In the genomic region with DNA sequence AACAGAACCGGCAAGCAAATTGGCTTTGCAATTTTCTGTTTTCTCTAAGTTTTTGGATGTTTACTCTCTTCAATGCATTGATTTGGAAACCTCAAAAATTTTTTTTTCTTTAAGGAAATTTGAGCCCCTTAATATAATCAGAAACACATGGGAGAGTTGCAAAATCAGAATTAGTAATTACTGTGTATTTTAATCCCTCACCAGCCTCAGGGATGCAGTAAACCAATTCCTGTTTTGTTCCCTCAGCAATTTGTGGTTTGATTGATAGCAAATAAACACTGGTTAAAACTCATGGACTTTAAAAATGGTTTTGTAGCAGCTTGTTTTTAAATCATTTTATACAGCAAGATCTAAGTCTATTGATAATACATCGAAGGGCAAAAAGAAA, we compare ENCODE assay signal across 17 cellular contexts.
DNase-seq lines count a peak whose midpoint lies in the region; ATAC-seq, FAIRE-seq and TF ChIP-seq lines count a peak whose summit lies in the region.
"Had no signal": no experiment of that assay in that cellular context is flagged by ENCODE, and none has a peak within 500 bp of the region (broad histone marks: within the 10 kb centered on the region; RNA-seq: fewer than 3 reads in every experiment).

No MANE protein-coding gene starts in this region.

- H3K27ac Mint-ChIP-seq in HFFc6: no peak overlapping the region

- H2BK12ac ChIP-seq in trophoblast cell (ENCODE audit: low read length): no peak overlapping the region

- H3K9me3 Mint-ChIP-seq in HFFc6: no peaks in the 10 kb centered on the region

- FAIRE-seq in endothelial cell of umbilical vein (lab: Jason Lieb, UNC): no peak
- FAIRE-seq: A549 had no signal

- no peak overlapping the region for H2AFZ ChIP-seq in endothelial cell of umbilical vein (ENCODE audit: low read depth, low read length)
- no peak overlapping the region for H2AFZ ChIP-seq in trophoblast cell (ENCODE audit: insufficient read depth, low read length, poor library complexity)

- H3K36me3 ChIP-seq in endothelial cell of umbilical vein (ENCODE audit: control insufficient read depth in 2 of 2, extremely low read depth in 1 of 2, insufficient read depth in 2 of 2, low read length in 2 of 2) (peaks cover 0 to 5% of the 10 kb centered on the region in 2 experiments), trophoblast cell (ENCODE audit: control insufficient read depth in 1 of 2, insufficient read depth in 2 of 2, low read length in 2 of 2) (peaks cover 21 to 22% of the 10 kb centered on the region in 2 experiments), H7 (replicated peaks; ENCODE audit: control insufficient read depth, insufficient read depth, low read length) (peaks cover 3% of the 10 kb centered on the region)

- no peak overlapping the region for H3K27ac ChIP-seq in endothelial cell of umbilical vein (ENCODE audit: insufficient read depth, low read depth, low read length)
- H3K27ac ChIP-seq in foreskin keratinocyte: peak overlapping the region; percentile 18
- no peak overlapping the region for H3K27ac ChIP-seq in trophoblast cell (ENCODE audit: low read depth, low read length)
- H3K27ac ChIP-seq: A549, BLaER1 had no signal

- H3K18ac ChIP-seq in trophoblast cell (ENCODE audit: low read length): no peak overlapping the region

- no peak overlapping the region for H3K4me3 Mint-ChIP-seq in HFFc6

- H3K9me1 ChIP-seq in endothelial cell of umbilical vein (replicated peaks; ENCODE audit: control insufficient read depth, extremely low read depth, insufficient read depth, low read length): no peaks in the 10 kb centered on the region

- no peak for TF ChIP-seq POLR2A in endothelial cell of umbilical vein (IDR thresholded peaks at IDR 0.05; ENCODE audit: low read depth, low read length)

- H3K23ac ChIP-seq in trophoblast cell (ENCODE audit: low read length): no peak overlapping the region

- H3K4me1 ChIP-seq in endothelial cell of umbilical vein (ENCODE audit: control insufficient read depth, extremely low read depth, insufficient read depth, low read length) (peaks cover 10% of the 10 kb centered on the region), foreskin keratinocyte (peaks cover 14% of the 10 kb centered on the region), trophoblast cell (ENCODE audit: control insufficient read depth in 1 of 2, insufficient read depth in 2 of 2, low read length in 2 of 2) (no peaks in the 10 kb centered on the region)
- H3K4me1 ChIP-seq: BLaER1 had no signal

- no peak overlapping the region for H3K4me3 ChIP-seq in AG10803 (ENCODE audit: low read length)
- H3K4me3 ChIP-seq in endothelial cell of umbilical vein (replicated peaks in 1 of 3; ENCODE audit: insufficient read depth in 1 of 3, low read depth in 1 of 3, low read length in 3 of 3): no peak overlapping the region
- H3K4me3 ChIP-seq in trophoblast cell (ENCODE audit: low read depth, low read length): no peak overlapping the region
- H3K4me3 ChIP-seq in H7 (ENCODE audit: insufficient read depth, low read depth, low read length): no peak overlapping the region
- H3K4me3 ChIP-seq: A549, BLaER1 had no signal

- H2BK5ac ChIP-seq in trophoblast cell (ENCODE audit: low read depth, low read length, poor library complexity): no peak overlapping the region

- no peak overlapping the region for H2BK120ac ChIP-seq in trophoblast cell (ENCODE audit: insufficient read depth, low read length, poor library complexity)

- H4K20me1 ChIP-seq in endothelial cell of umbilical vein (replicated peaks; ENCODE audit: control insufficient read depth, extremely low read depth, insufficient read depth, low read length): no peaks in the 10 kb centered on the region
- H4K20me1 ChIP-seq: BLaER1 had no signal

- intact Hi-C loops in endothelial cell of umbilical vein (cut with micrococcal nuclease): loop anchor here (10.0 kb wide), 1 partner anchor 371 kb away; no protein-coding TSS in a partner anchor

- H3K14ac ChIP-seq in trophoblast cell (ENCODE audit: low read length): no peak overlapping the region

- no peak overlapping the region for H4K8ac ChIP-seq in trophoblast cell (ENCODE audit: low read depth, low read length)

- H4K91ac ChIP-seq in trophoblast cell (ENCODE audit: low read depth, low read length): no peak overlapping the region

- H3K79me1 ChIP-seq in trophoblast cell (ENCODE audit: low read length): no peaks in the 10 kb centered on the region

- no peaks in the 10 kb centered on the region; the same call in 1 of the 2 replicates for H3K27me3 Mint-ChIP-seq in HFFc6 (ENCODE audit: insufficient read depth)

- POLR2A ChIA-PET in endothelial cell of umbilical vein (lab: Charles Lee): no interaction called here

- H3K79me2 ChIP-seq in endothelial cell of umbilical vein (ENCODE audit: control insufficient read depth, insufficient read depth, low read length) (no peaks in the 10 kb centered on the region), trophoblast cell (ENCODE audit: control insufficient read depth, insufficient read depth, low read length, poor library complexity) (no peaks in the 10 kb centered on the region)

- CTCF ChIA-PET in endothelial cell of umbilical vein (lab: Charles Lee): interaction anchor here (1.0 to 3.9 kb wide), 6 partner anchors 8 to 439 kb away, joined by 3 to 12 read pairs (median 3); no protein-coding TSS in a partner anchor

- ATAC-seq in foreskin keratinocyte (no peak), GM18861 (IDR thresholded peaks at IDR 0.05; ENCODE audit: unreplicated experiment) (no peak)
- ATAC-seq: A549, SK-N-SH treated with all-trans-retinoic acid at 6 μM for 48 hours had no signal

- dilution Hi-C loops in endothelial cell of umbilical vein (cut with MboI; ENCODE audit: extremely low pct_ligation_motif_present, low sequenced_read_pairs): no loop called here

- no peaks in the 10 kb centered on the region; the same call in 1 of the 2 replicates for H3K36me3 Mint-ChIP-seq in HFFc6 (ENCODE audit: low read depth)

- H3K4ac ChIP-seq in trophoblast cell (ENCODE audit: low read depth, low read length): no peak overlapping the region

- H3K4me2 ChIP-seq in endothelial cell of umbilical vein (ENCODE audit: insufficient read depth, low read length) (no peak overlapping the region), trophoblast cell (ENCODE audit: low read length) (no peak overlapping the region)
- H3K4me2 ChIP-seq: A549, BLaER1 had no signal

- H3K27me3 ChIP-seq in endothelial cell of umbilical vein (ENCODE audit: control insufficient read depth in 2 of 2, insufficient read depth in 2 of 2, low read length in 2 of 2) (no peaks in the 10 kb centered on the region), foreskin keratinocyte (no peaks in the 10 kb centered on the region), trophoblast cell (ENCODE audit: insufficient read depth, low read length) (no peaks in the 10 kb centered on the region), H7 (ENCODE audit: control insufficient read depth, insufficient read depth, low read length) (no peaks in the 10 kb centered on the region)
- H3K27me3 ChIP-seq: BLaER1 had no signal

- BruUV-seq in endothelial cell of umbilical vein (replicated peaks; lab: Mats Ljungman, UMichigan): TSS peak; percentile 5

- H2AK5ac ChIP-seq in trophoblast cell (ENCODE audit: low read length): no peak overlapping the region

- peaks cover 27% of the 10 kb centered on the region for H3K4me1 Mint-ChIP-seq in HFFc6 (ENCODE audit: low read depth)

- H4K12ac ChIP-seq in trophoblast cell (ENCODE audit: low read depth, low read length): no peak overlapping the region

- H3K9me3 ChIP-seq in endothelial cell of umbilical vein (replicated peaks; ENCODE audit: control insufficient read depth, insufficient read depth, low read length): no peaks in the 10 kb centered on the region
- H3K9me3 ChIP-seq in trophoblast cell (ENCODE audit: insufficient read depth, low read depth, low read length): no peaks in the 10 kb centered on the region
- H3K9me3 ChIP-seq: A549, BLaER1 had no signal

- no CpG with 5 or more reads among the region's 2 CpGs for WGBS in trophoblast cell (ENCODE audit: extremely low coverage, insufficient coverage, insufficient read length)

- peak; percentile 70 for DNase-seq in AG10803 (ENCODE audit: low read depth)
- DNase-seq in HFFc6: peak; percentile 6
- DNase-seq in endothelial cell of umbilical vein (ENCODE audit: low read depth, low spot score): no peak
- no peak for DNase-seq in foreskin keratinocyte
- no peak for DNase-seq in trophoblast cell
- DNase-seq in stimulated activated naive CD4-positive, alpha-beta T cell treated with Interleukin-2 at 50 U/mL for 16 hours (lab: John Stamatoyannopoulos, UW): no peak
- no peak for DNase-seq in H7
- DNase-seq: EL, MM.1S, NCI-H1105, NCI-H1694 treated with DMSO at 0.1 percent for 48 hours, NCI-H69, Right ventricle myocardium superior had no signal

- no peak for TF ChIP-seq CTCF in AG10803 (conservative IDR thresholded peaks at IDR 0.05; ENCODE audit: low read length)
- TF ChIP-seq CTCF in HFFc6 (IDR thresholded peaks at IDR 0.05): no peak
- no peak for TF ChIP-seq CTCF in endothelial cell of umbilical vein (IDR thresholded peaks at IDR 0.05; ENCODE audit: extremely low read depth in 1 of 2, insufficient read depth in 1 of 2, low read depth in 1 of 2, low read length in 2 of 2)
- no peak for TF ChIP-seq CTCF in foreskin keratinocyte (conservative IDR thresholded peaks at IDR 0.05)

- H3K9ac ChIP-seq in endothelial cell of umbilical vein (replicated peaks; ENCODE audit: extremely low read depth, insufficient read depth, low read length) (no peak overlapping the region), trophoblast cell (ENCODE audit: low read length) (no peak overlapping the region)
- H3K9ac ChIP-seq: BLaER1 had no signal

TF ChIP-seq in endothelial cell of umbilical vein, 7 proteins besides CTCF, POLR2A, EP300 and RAD21:
- TF ChIP-seq POLR2AphosphoS5 (IDR thresholded peaks at IDR 0.05; ENCODE audit: insufficient read depth, low read depth, low read length) (no peak), FOS (IDR thresholded peaks at IDR 0.05; ENCODE audit: borderline replicate concordance, insufficient read depth, low read length) (no peak), MYC (IDR thresholded peaks at IDR 0.05; ENCODE audit: low read depth, low read length) (no peak), EZH2 (IDR thresholded peaks at IDR 0.05; ENCODE audit: borderline replicate concordance, low read depth, low read length, severe bottlenecking) (no peak), JUN (IDR thresholded peaks at IDR 0.05; ENCODE audit: borderline replicate concordance, insufficient read depth, insufficient read length, low read depth) (no peak), GATA2 (IDR thresholded peaks at IDR 0.05; ENCODE audit: insufficient read depth, insufficient read length, low read depth, low read length) (no peak)
- TF ChIP-seq, protein P1, sequence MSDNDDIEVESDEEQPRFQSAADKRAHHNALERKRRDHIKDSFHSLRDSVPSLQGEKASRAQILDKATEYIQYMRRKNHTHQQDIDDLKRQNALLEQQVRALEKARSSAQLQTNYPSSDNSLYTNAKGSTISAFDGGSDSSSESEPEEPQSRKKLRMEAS (IDR thresholded peaks at IDR 0.05; ENCODE audit: insufficient read depth, insufficient read length): no peak
TF ChIP-seq in endothelial cell of umbilical vein: peak in this region for 0.

Comparison
In these comparisons a context has a peak if more than half of its experiments do, and no peak if none do; other contexts are left out.
1. DNase-seq: peak in AG10803 (single experiment) and HFFc6 (single experiment); none in endothelial cell of umbilical vein (single experiment), foreskin keratinocyte (0 of 2), trophoblast cell (0 of 2), stimulated activated naive CD4-positive, alpha-beta T cell treated with Interleukin-2 at 50 U/mL for 16 hours (single experiment) and H7 (single experiment).